ENCODE assay signal across 25 cellular contexts in the genomic region with DNA sequence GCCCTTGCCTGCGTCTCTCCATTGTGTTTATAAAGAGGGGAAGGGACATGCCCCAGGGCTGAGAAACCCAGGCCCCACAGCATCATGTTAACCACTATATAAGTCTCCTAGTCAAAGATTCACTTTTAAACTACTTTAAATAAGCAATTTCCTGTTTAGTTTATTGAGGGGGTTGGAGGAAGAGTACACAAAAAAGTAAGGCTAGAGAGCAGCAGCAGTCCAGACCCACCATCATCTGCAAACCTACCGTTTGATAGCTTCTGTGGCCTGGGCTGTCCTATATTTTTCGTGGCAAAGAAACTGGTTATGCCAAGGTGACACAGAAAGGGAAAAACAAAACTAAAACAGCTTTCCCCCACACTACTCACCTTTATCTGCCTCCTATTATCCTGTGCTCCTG.
"Had no signal": no experiment of that assay in that cellular context is flagged by ENCODE, and none has a peak within 500 bp of the region (broad histone marks: within the 10 kb centered on the region; RNA-seq: fewer than 3 reads in every experiment).

No MANE protein-coding gene starts in this region.

- H3K27ac ChIP-seq: body of pancreas, cardiac muscle cell, hepatocyte, parathyroid adenoma, stomach, suprapubic skin, tibial nerve, VCaP had no signal

- H3K27me3 ChIP-seq: body of pancreas, cardiac muscle cell, hepatocyte, stomach, suprapubic skin, tibial nerve had no signal

- H3K9ac ChIP-seq: parathyroid adenoma had no signal

- H3K36me3 ChIP-seq: cardiac muscle cell, stomach, suprapubic skin, tibial nerve had no signal

- H3K9me3 ChIP-seq: body of pancreas, stomach, suprapubic skin, tibial nerve had no signal

- ATAC-seq: activated CD4-positive, CD25-positive, alpha-beta regulatory T cell treated with anti-CD3 and anti-CD28 coated beads, Interleukin-2, amount 50 U/mL, for 24 hours; activated CD8-positive, alpha-beta memory T cell treated with anti-CD3 and anti-CD28 coated beads, Interleukin-2, amount 10 ng/mL, durations not matched to agents 7 days and 5 days; body of pancreas; left lobe of liver; natural killer cell; sciatic nerve; stimulated activated memory B cell treated with anti-CD40 and anti-IgM and Interleukin-4, amounts not matched to agents 10 μg/mL and 1 μg/mL and 100 μg/mL, for 72 hours had no signal

- H2AFZ ChIP-seq: hepatocyte, parathyroid adenoma had no signal

- FAIRE-seq: frontal cortex, small intestine had no signal

- DNase-seq: activated CD4-positive, alpha-beta memory T cell treated with anti-CD3 and anti-CD28 coated beads, Interleukin-2, amount 10 ng/mL, durations not matched to agents 7 days and 5 days; activated CD4-positive, alpha-beta T cell treated with anti-CD3 and anti-CD28 coated beads, Interleukin-2, amount 10 ng/mL, durations not matched to agents 24 days and 14 days; activated CD8-positive, alpha-beta memory T cell treated with anti-CD3 and anti-CD28 coated beads, Interleukin-2, amount 10 ng/mL, durations not matched to agents 7 days and 5 days; activated gamma-delta T cell treated with Interleukin-2 at 50 U/mL for 16 hours; anterior cingulate cortex; body of pancreas; effector CD4-positive, alpha-beta T cell; erythroblast; glutamatergic neuron; immature natural killer cell; natural killer cell; small intestine; stomach had no signal

- H3K79me2 ChIP-seq: hepatocyte, parathyroid adenoma had no signal

- H3K4me2 ChIP-seq: hepatocyte had no signal

- H3K4me3 ChIP-seq: body of pancreas, cardiac muscle cell, hepatocyte, lung, stomach, suprapubic skin, tibial nerve had no signal

- H3K4me1 ChIP-seq: parathyroid adenoma, stomach, suprapubic skin, tibial nerve had no signal
